21 cellular contexts compared by ENCODE assay signal in genomic region chr2:128308889-128309288, GRCh38. TPM values are rescaled to one million over a fixed set of nuclear protein-coding genes. Genes with fewer than 3 reads are reported as not detected.
DNase-seq lines count a peak whose midpoint lies in the region; ATAC-seq, FAIRE-seq and TF ChIP-seq lines count a peak whose summit lies in the region.
"Had no signal": no experiment of that assay in that cellular context is flagged by ENCODE, and none has a peak within 500 bp of the region (broad histone marks: within the 10 kb centered on the region; RNA-seq: fewer than 3 reads in every experiment).

No MANE protein-coding gene starts in this region.

- DNase-seq in AG04450 (ENCODE audit: low read depth, low spot score), result no peak
- DNase-seq in T-helper 17 cell, result peak in 2 of 3 donors; percentile 1 to 2
- DNase-seq in HepG2 (ENCODE audit: low spot score), result no peak
- DNase-seq in psoas muscle, result no peak
- no peak for DNase-seq in effector CD4-positive, alpha-beta T cell
- DNase-seq in stimulated activated CD4-positive, alpha-beta T cell treated with anti-CD3 and anti-CD28 coated beads, Interleukin-2, amount 100 ng/mL, for 48 hours, result no peak
- DNase-seq: activated CD4-positive, alpha-beta T cell treated with anti-CD3 and anti-CD28 coated beads for 48 hours; activated CD8-positive, alpha-beta memory T cell treated with anti-CD3 and anti-CD28 coated beads, Interleukin-2, amount 50 U/mL, for 48 hours; foreskin keratinocyte; MM.1S; naive B cell; NCI-H1694 treated with DMSO at 0.1 percent for 48 hours; NCI-H2227 treated with DMSO at 0.1 percent for 48 hours had no signal

- no peak for TF ChIP-seq RAD21 in HepG2 (CRISPR knock-in tag; IDR thresholded peaks at IDR 0.05)

- H3K27me3 ChIP-seq in AG04450 (ENCODE audit: control insufficient read depth, insufficient read depth, low read length), result no peaks in the 10 kb centered on the region
- H3K27me3 ChIP-seq in HepG2 (ENCODE audit: control insufficient read depth in 1 of 2, insufficient read depth in 2 of 2, low read length in 2 of 2), result no peaks in the 10 kb centered on the region
- no peaks in the 10 kb centered on the region for H3K27me3 ChIP-seq in psoas muscle (ENCODE audit: insufficient read depth in 3 of 3, low read length in 2 of 3)
- H3K27me3 ChIP-seq: foreskin keratinocyte, tibial artery had no signal

- no peaks in the 10 kb centered on the region for H3K27me3 Mint-ChIP-seq in T-helper 17 cell
- H3K27me3 Mint-ChIP-seq: activated naive CD8-positive, alpha-beta T cell; brain; naive B cell; progenitor cell of endocrine pancreas; stimulated activated memory B cell treated with anti-CD40 and anti-IgM and Interleukin-4, amounts not matched to agents 10 μg/mL and 1 μg/mL and 100 μg/mL, for 72 hours had no signal

- peaks cover 97% of the 10 kb centered on the region for H3K79me2 ChIP-seq in HepG2 (ENCODE audit: insufficient read depth, low read length)

- TF ChIP-seq CTCF in AG04450 (IDR thresholded peaks at IDR 0.05; ENCODE audit: low read depth, low read length), result no peak
- TF ChIP-seq CTCF in HepG2 (CRISPR knock-in tag; IDR thresholded peaks at IDR 0.05), result no peak
- no peak for TF ChIP-seq CTCF in psoas muscle (IDR thresholded peaks at IDR 0.05)

- in situ Hi-C loops in HepG2 (cut with HindIII; ENCODE audit: extremely low pct_ligation_motif_present, low pct_unique_long_range_greater_than_20kb), result loop anchor here (5.0 kb wide), 2 partner anchors 137 to 247 kb away; no protein-coding TSS in a partner anchor

- H3K4me3 ChIP-seq in AG04450 (ENCODE audit: low read depth, low read length) (no peak overlapping the region), HepG2 (replicated peaks in 1 of 3; ENCODE audit: insufficient read depth in 1 of 3, low read depth in 2 of 3, low read length in 3 of 3) (peak overlapping the region in 1 of 3 experiments; percentile 10; a peak in 1 of 6 replicates), psoas muscle (peak overlapping the region; percentile 20)
- H3K4me3 ChIP-seq: tibial artery had no signal

- H3K4me1 Mint-ChIP-seq in T-helper 17 cell, result peaks cover 21% of the 10 kb centered on the region

- H3K4me2 ChIP-seq in HepG2 (ENCODE audit: low read depth, low read length), result peak overlapping the region; percentile 52
- H3K4me2 ChIP-seq: SK-N-SH had no signal

- CTCF ChIA-PET in AG04450 (lab: Charles Lee) (interaction anchor here (1.4 to 1.7 kb wide), 2 partner anchors 75 to 137 kb away, joined by 6 to 7 read pairs; no protein-coding TSS in a partner anchor), HepG2 (lab: Yijun Ruan, JAX; ENCODE audit: low intra/inter-chr PET ratio, low total read pairs) (interaction anchor here (1.2 kb wide), 1 partner anchor 13 kb away, joined by 4 read pairs; no protein-coding TSS in a partner anchor)

- H3K9me3 ChIP-seq in AG04450 (ENCODE audit: control insufficient read depth, insufficient read depth, low read length) (no peaks in the 10 kb centered on the region; the same call in 1 of the 2 replicates), T-helper 17 cell (ENCODE audit: control insufficient read depth, low read length, poor library complexity, severe bottlenecking) (no peaks in the 10 kb centered on the region), HepG2 (ENCODE audit: low read length) (no peaks in the 10 kb centered on the region), psoas muscle (no peaks in the 10 kb centered on the region)
- H3K9me3 ChIP-seq: SK-N-SH, tibial artery had no signal

- intact Hi-C loops in HepG2 (cut with micrococcal nuclease; ENCODE audit: unreplicated experiment), result loop anchor here (1.0 to 5.0 kb wide), 7 partner anchors 8 to 282 kb away; partner anchors contain the start of gene SAP130
- intact Hi-C loops in psoas muscle (cut with DNase I), result loop anchor here in 1 of 2 donors (5.0 kb wide), 1 partner anchor 117 kb away; no protein-coding TSS in a partner anchor

- H3K27ac Mint-ChIP-seq in T-helper 17 cell, result no peak overlapping the region
- H3K27ac Mint-ChIP-seq: activated naive CD8-positive, alpha-beta T cell; naive B cell; progenitor cell of endocrine pancreas; stimulated activated memory B cell treated with anti-CD40 and anti-IgM and Interleukin-4, amounts not matched to agents 10 μg/mL and 1 μg/mL and 100 μg/mL, for 72 hours had no signal

- no peaks in the 10 kb centered on the region for H3K36me3 Mint-ChIP-seq in T-helper 17 cell (ENCODE audit: low read depth)
- H3K36me3 Mint-ChIP-seq: activated naive CD8-positive, alpha-beta T cell; naive B cell; stimulated activated memory B cell treated with anti-CD40 and anti-IgM and Interleukin-4, amounts not matched to agents 10 μg/mL and 1 μg/mL and 100 μg/mL, for 72 hours had no signal

- peak overlapping the region; percentile 24; the same call in 1 of the 2 replicates for H3K9ac ChIP-seq in HepG2 (ENCODE audit: insufficient read depth, low read depth, low read length)
- H3K9ac ChIP-seq: SK-N-SH had no signal

- TF ChIP-seq EP300 in HepG2 (IDR thresholded peaks at IDR 0.05; ENCODE audit: low read depth in 2 of 2, low read length in 2 of 2), result no peak
- TF ChIP-seq EP300 in HepG2 (CRISPR knock-in tag; IDR thresholded peaks at IDR 0.05; ENCODE audit: borderline replicate concordance), result no peak

- FAIRE-seq in HepG2 (lab: Jason Lieb, UNC), result no peak

- peaks cover 22 to 62% of the 10 kb centered on the region in 2 experiments; a peak in 4 of 5 replicates for H3K36me3 ChIP-seq in HepG2 (replicated peaks in 1 of 2; ENCODE audit: control insufficient read depth in 1 of 2, insufficient read depth in 2 of 2, low read length in 2 of 2)
- no peaks in the 10 kb centered on the region for H3K36me3 ChIP-seq in psoas muscle (ENCODE audit: insufficient read depth in 1 of 2, low read depth in 1 of 2)

- H3K4me1 ChIP-seq in HepG2 (ENCODE audit: insufficient read depth, low read length), result peaks cover 100% of the 10 kb centered on the region
- H3K4me1 ChIP-seq in psoas muscle, result peaks cover 86% of the 10 kb centered on the region

- peak overlapping the region; percentile 90 for H3K27ac ChIP-seq in AG04450 (ENCODE audit: low read depth, low read length)
- H3K27ac ChIP-seq in HepG2 (ENCODE audit: extremely low read length, insufficient read depth, low read length), result peak overlapping the region; percentile 66
- H3K27ac ChIP-seq in psoas muscle, result peak overlapping the region; percentile 81
- H3K27ac ChIP-seq: foreskin keratinocyte, tibial artery had no signal

- no peak for TF ChIP-seq POLR2A in HepG2 (IDR thresholded peaks at IDR 0.05; ENCODE audit: insufficient read depth in 1 of 2, low read depth in 2 of 2, low read length in 2 of 2)

- H2AFZ ChIP-seq in HepG2 (ENCODE audit: low read length), result no peak overlapping the region

- BruUV-seq in HepG2 (replicated peaks; lab: Mats Ljungman, UMichigan), result no TSS peak

- 55% methylated on average over 3 of the region's 3 CpGs for WGBS in HepG2 (ENCODE audit: low lambda C conversion rate)
- 40 to 54% (median 46%) methylated on average over 3 of the region's 3 CpGs for WGBS in psoas muscle, 3 donors

- POLR2A ChIA-PET in AG04450 (lab: Yijun Ruan, JAX) (no interaction called here), HepG2 (lab: Yijun Ruan, JAX) (interaction anchor here (0.6 to 2.8 kb wide), 14 partner anchors 8 to 452 kb away, joined by 3 to 12 read pairs (median 5); partner anchors contain the start of gene SAP130)

- no peak overlapping the region for H3K4me3 Mint-ChIP-seq in T-helper 17 cell
- H3K4me3 Mint-ChIP-seq: activated naive CD8-positive, alpha-beta T cell; stimulated activated memory B cell treated with anti-CD40 and anti-IgM and Interleukin-4, amounts not matched to agents 10 μg/mL and 1 μg/mL and 100 μg/mL, for 72 hours had no signal

- H4K20me1 ChIP-seq in HepG2 (ENCODE audit: insufficient read depth, low read length), result peaks cover 96% of the 10 kb centered on the region

- no peak for ATAC-seq in T-helper 17 cell
- ATAC-seq in HepG2, result no peak
- ATAC-seq in psoas muscle, result no peak
- no peak for ATAC-seq in HG02852 (IDR thresholded peaks at IDR 0.05; ENCODE audit: unreplicated experiment)
- no peak for ATAC-seq in HG03521 (IDR thresholded peaks at IDR 0.05; ENCODE audit: unreplicated experiment)
- ATAC-seq: foreskin keratinocyte; stimulated activated memory B cell treated with anti-CD40 and anti-IgM and Interleukin-4, amounts not matched to agents 10 μg/mL and 1 μg/mL and 100 μg/mL, for 72 hours had no signal

TF ChIP-seq in HepG2, 621 proteins besides CTCF, POLR2A, EP300 and RAD21 (continues in another document):
- TF ChIP-seq ZFY (CRISPR knock-in tag; IDR thresholded peaks at IDR 0.05) (no peak), ZNF234 (CRISPR knock-in tag; conservative IDR thresholded peaks at IDR 0.05) (no peak), AHR (CRISPR knock-in tag; IDR thresholded peaks at IDR 0.05) (no peak), ZNF558 (CRISPR knock-in tag; IDR thresholded peaks at IDR 0.05; ENCODE audit: borderline replicate concordance) (no peak), KDM1A (CRISPR knock-in tag; IDR thresholded peaks at IDR 0.05) (peak; percentile 88), ZSCAN25 (CRISPR knock-in tag; IDR thresholded peaks at IDR 0.05) (no peak)

RNA-seq across cellular contexts. Expression of gene HS6ST1, which starts 9.8 kb away (rescaled TPM):
- 22.4 and 34.1 TPM in 2 replicates for polyA plus RNA-seq in AG04450 (2011; rRNA removed)
- 31.3 and 39.9 TPM in 2 replicates for polyA minus RNA-seq in AG04450 (2011; rRNA and poly(A)+ RNA removed)
- total RNA-seq in T-helper 17 cell, result 10 to 100 TPM; 12.5 to 12.9 TPM
- 68.4 and 84.6 TPM in 2 replicates for total RNA-seq in HepG2 (2016; rRNA removed; fragmentation: Illumina TruSeq; extraction: Trizol)
- total RNA-seq in HepG2 (2016; cell fraction: cytosol; rRNA removed; fragmentation: Illumina TruSeq; extraction: Trizol; ENCODE audit: low read depth), result 8.0 TPM in 2 replicates
- total RNA-seq in HepG2 (2016; cell fraction: insoluble cytoplasmic fraction; rRNA removed; fragmentation: Illumina TruSeq; extraction: Trizol), result 60.2 and 86.4 TPM in 2 replicates
- 38.4 and 40.3 TPM in 2 replicates for total RNA-seq in HepG2 (2016; cell fraction: membrane; rRNA removed; fragmentation: Illumina TruSeq; extraction: Trizol)
- 59.1 and 66.3 TPM in 2 replicates for total RNA-seq in HepG2 (2016; cell fraction: nucleus; rRNA removed; fragmentation: Illumina TruSeq; extraction: Trizol)
- polyA plus RNA-seq in HepG2 (2011; rRNA removed), result 34.5 and 42.2 TPM in 2 replicates
- 35.2 and 53.7 TPM in 2 replicates for polyA plus RNA-seq in HepG2 (2011; cell fraction: cytosol; rRNA removed)
- polyA plus RNA-seq in HepG2 (2011; cell fraction: nucleus; rRNA removed), result 38.8 and 44.3 TPM in 2 replicates
- 50.2 and 79.5 TPM in 2 replicates for polyA plus RNA-seq in HepG2 (2012)
- 5.2 and 5.6 TPM in 2 replicates for polyA plus RNA-seq in HepG2 (2016; cell fraction: cytosol; fragmentation: Illumina TruSeq; extraction: Trizol; ENCODE audit: low read depth)
- 70.3 and 83.1 TPM in 2 replicates for polyA plus RNA-seq in HepG2 (2016; cell fraction: insoluble cytoplasmic fraction; fragmentation: Illumina TruSeq; extraction: Trizol; ENCODE audit: low read depth)
- polyA plus RNA-seq in HepG2 (2016; cell fraction: membrane; fragmentation: Illumina TruSeq; extraction: Trizol; ENCODE audit: low read depth), result 24.6 and 27.0 TPM in 2 replicates
- polyA plus RNA-seq in HepG2 (2016; cell fraction: nucleus; fragmentation: Illumina TruSeq; extraction: Trizol; ENCODE audit: insufficient read depth, low read depth), result 106 and 113 TPM in 2 replicates
- 7.6 and 148 TPM in 2 replicates for polyA minus RNA-seq in HepG2 (2011; rRNA and poly(A)+ RNA removed; ENCODE audit: low replicate concordance)
- 47.4 and 52.3 TPM in 2 replicates for polyA minus RNA-seq in HepG2 (2011; cell fraction: cytosol; rRNA and poly(A)+ RNA removed)
- 39.0 and 60.8 TPM in 2 replicates for polyA minus RNA-seq in HepG2 (2011; cell fraction: nucleus; rRNA and poly(A)+ RNA removed)
- 10 to 100 TPM; 29.3 to 68.7 (median 44.6) TPM for total RNA-seq in psoas muscle
- polyA plus RNA-seq in psoas muscle, result 10 to 100 TPM; 13.6 to 90.9 (median 20.0) TPM

Comparison
In these comparisons a context has a peak if more than half of its experiments do, and no peak if none do; other contexts are left out.
1. DNase-seq: peak in T-helper 17 cell (2 of 3); none in AG04450 (single experiment), HepG2 (single experiment), psoas muscle (0 of 2), effector CD4-positive, alpha-beta T cell (single experiment) and stimulated activated CD4-positive, alpha-beta T cell treated with anti-CD3 and anti-CD28 coated beads, Interleukin-2, amount 100 ng/mL, for 48 hours (0 of 2).
2. Peak in every context shown above with its lines, with median percentiles within 50 percentile points of each other: H3K27ac ChIP-seq.